In genomic region chr17:15833890-15834289, GRCh38 we compare ENCODE assay signal across 7 cellular contexts.
DNase-seq lines count a peak whose midpoint lies in the region; ATAC-seq, FAIRE-seq and TF ChIP-seq lines count a peak whose summit lies in the region.
"Not testable (repeated sequence)": the region's sequence is repeated elsewhere in the genome, so short reads cannot be mapped to it uniquely, and the experiment has no call there.

No MANE protein-coding gene starts in this region.

- TF ChIP-seq CTCF in HEK293 (tag by site-specific recombination; IDR thresholded peaks at IDR 0.05); GM12878 (IDR thresholded peaks at IDR 0.05 in 2 of 3, conservative IDR thresholded peaks at IDR 0.05 in 1 of 3; ENCODE audit: control insufficient read depth in 2 of 3, extremely low read depth in 1 of 3, insufficient read depth in 1 of 3, low read depth in 3 of 3, low read length in 3 of 3): not testable (repeated sequence)

- H3K9ac ChIP-seq in GM12878 (ENCODE audit: control insufficient read depth, insufficient read depth, low read length): not testable (repeated sequence)

- H4K20me1 ChIP-seq in GM12878 (ENCODE audit: control insufficient read depth, insufficient read depth): not testable (repeated sequence)

- H3K4me3 ChIP-seq in HEK293 (ENCODE audit: low read depth, low read length); GM12878: not testable (repeated sequence)

- not testable (repeated sequence) for H3K27ac ChIP-seq in HEK293 (ENCODE audit: extremely low read depth, low read depth, low read length)
- H3K27ac ChIP-seq in KOPT-K1 (ENCODE audit: low read depth, low read length, poor library complexity, severe bottlenecking): peak overlapping the region; percentile 16
- 0 out of 2 replicates have a peak overlapping the region, but pooled peaks have one; percentile 8 for H3K27ac ChIP-seq in GM12878 (ENCODE audit: control insufficient read depth, insufficient read depth)

- not testable (repeated sequence) for TF ChIP-seq RAD21 in GM12878 (IDR thresholded peaks at IDR 0.05; ENCODE audit: insufficient read depth, low read depth, low read length)

- DNase-seq in activated CD4-positive, alpha-beta T cell treated with anti-CD3 and anti-CD28 coated beads, Interleukin-2, amount 10 ng/mL, durations not matched to agents 7 days and 5 days; activated T-cell treated with anti-CD3 and anti-CD28 coated beads, Interleukin-2, amount 50 U/mL, for 24 hours; GM12878 (ENCODE audit: low read depth, low spot score); naive thymus-derived CD8-positive, alpha-beta T cell: not testable (repeated sequence)

- 82% methylated on average over 2 of the region's 5 CpGs for WGBS in GM12878 (ENCODE audit: insufficient coverage, insufficient replicate concordance, low lambda C conversion rate, missing lambda C conversion rate)

- not testable (repeated sequence) for FAIRE-seq in GM12878 (lab: Jason Lieb, UNC)

- CTCF ChIA-PET in HEK293 (lab: Yijun Ruan, JAX); activated CD4-positive, alpha-beta T cell treated with anti-CD3 and anti-CD28 coated beads, Interleukin-2, amount 10 ng/mL, durations not matched to agents 7 days and 5 days (lab: Charles Lee); GM12878 (lab: Yijun Ruan, JAX): not testable (repeated sequence)

- not testable (repeated sequence) for TF ChIP-seq EP300 in GM12878 (IDR thresholded peaks at IDR 0.05; ENCODE audit: borderline replicate concordance in 1 of 2, control insufficient read depth in 1 of 2, low read depth in 2 of 2, low read length in 2 of 2)

- intact Hi-C loops in GM12878 (cut with micrococcal nuclease; ENCODE audit: unreplicated experiment): not testable (repeated sequence)

- TF ChIP-seq POLR2A in GM12878 (IDR thresholded peaks at IDR 0.05; ENCODE audit: low read depth, low read length): not testable (repeated sequence)

- H3K4me2 ChIP-seq in GM12878 (ENCODE audit: control insufficient read depth, insufficient read depth): not testable (repeated sequence)

- H3K9me3 Mint-ChIP-seq in activated CD4-positive, alpha-beta T cell treated with anti-CD3 and anti-CD28 coated beads, Interleukin-2, amount 10 ng/mL, durations not matched to agents 7 days and 5 days; activated T-cell treated with anti-CD3 and anti-CD28 coated beads, Interleukin-2, amount 50 U/mL, for 24 hours; activated naive CD8-positive, alpha-beta T cell (ENCODE audit: low read depth); naive thymus-derived CD8-positive, alpha-beta T cell: not testable (repeated sequence)

- H3K27me3 ChIP-seq in GM12878 (replicated peaks in 1 of 2; ENCODE audit: control insufficient read depth in 2 of 2, insufficient read depth in 2 of 2, low read length in 1 of 2): not testable (repeated sequence)

- RAD21 ChIA-PET in GM12878 (lab: Charles Lee; ENCODE audit: unreplicated experiment): not testable (repeated sequence)

- POLR2A ChIA-PET in HEK293 (lab: Yijun Ruan, JAX); activated CD4-positive, alpha-beta T cell treated with anti-CD3 and anti-CD28 coated beads, Interleukin-2, amount 10 ng/mL, durations not matched to agents 7 days and 5 days (lab: Charles Lee); GM12878 (lab: Charles Lee); naive thymus-derived CD8-positive, alpha-beta T cell (lab: Charles Lee): not testable (repeated sequence)

- H3K36me3 Mint-ChIP-seq in activated CD4-positive, alpha-beta T cell treated with anti-CD3 and anti-CD28 coated beads, Interleukin-2, amount 10 ng/mL, durations not matched to agents 7 days and 5 days (ENCODE audit: low read depth); activated T-cell treated with anti-CD3 and anti-CD28 coated beads, Interleukin-2, amount 50 U/mL, for 24 hours (ENCODE audit: low read depth); activated naive CD8-positive, alpha-beta T cell; naive thymus-derived CD8-positive, alpha-beta T cell: not testable (repeated sequence)

- ATAC-seq in GM12878; naive thymus-derived CD8-positive, alpha-beta T cell: not testable (repeated sequence)

- not testable (repeated sequence) for H3K27me3 Mint-ChIP-seq in activated CD4-positive, alpha-beta T cell treated with anti-CD3 and anti-CD28 coated beads, Interleukin-2, amount 10 ng/mL, durations not matched to agents 7 days and 5 days; activated T-cell treated with anti-CD3 and anti-CD28 coated beads, Interleukin-2, amount 50 U/mL, for 24 hours; activated naive CD8-positive, alpha-beta T cell; naive thymus-derived CD8-positive, alpha-beta T cell

- SMC1A ChIA-PET in GM12878 (lab: Charles Lee; ENCODE audit: uncharacterized antibody, unreplicated experiment): not testable (repeated sequence)

- H3K36me3 ChIP-seq in HEK293 (ENCODE audit: control insufficient read depth in 2 of 2, insufficient read depth in 1 of 2, low read length in 2 of 2); KOPT-K1 (ENCODE audit: insufficient read depth, low read length); GM12878 (ENCODE audit: control insufficient read depth in 2 of 2, insufficient read depth in 2 of 2, low read length in 1 of 2): not testable (repeated sequence)

- H3K4me1 Mint-ChIP-seq in activated CD4-positive, alpha-beta T cell treated with anti-CD3 and anti-CD28 coated beads, Interleukin-2, amount 10 ng/mL, durations not matched to agents 7 days and 5 days: peaks cover 29% of the 10 kb centered on the region
- H3K4me1 Mint-ChIP-seq in activated T-cell treated with anti-CD3 and anti-CD28 coated beads, Interleukin-2, amount 50 U/mL, for 24 hours (ENCODE audit: low read depth): peaks cover 45% of the 10 kb centered on the region
- peaks cover 22% of the 10 kb centered on the region for H3K4me1 Mint-ChIP-seq in activated naive CD8-positive, alpha-beta T cell (ENCODE audit: low read depth)
- H3K4me1 Mint-ChIP-seq in naive thymus-derived CD8-positive, alpha-beta T cell: peaks cover 2 to 19% (median 14%) of the 10 kb centered on the region in 4 donors

- not testable (repeated sequence) for H3K9me3 ChIP-seq in HEK293 (ENCODE audit: control insufficient read depth, insufficient read depth, low read depth, low read length); KOPT-K1 (ENCODE audit: insufficient read depth, low read length, poor library complexity, severe bottlenecking); GM12878 (replicated peaks; ENCODE audit: control insufficient read depth, insufficient read depth, low read length)

- peak overlapping the region; percentile 51 for H3K27ac Mint-ChIP-seq in activated CD4-positive, alpha-beta T cell treated with anti-CD3 and anti-CD28 coated beads, Interleukin-2, amount 10 ng/mL, durations not matched to agents 7 days and 5 days
- peak overlapping the region; percentile 53 for H3K27ac Mint-ChIP-seq in activated T-cell treated with anti-CD3 and anti-CD28 coated beads, Interleukin-2, amount 50 U/mL, for 24 hours
- H3K27ac Mint-ChIP-seq in activated naive CD8-positive, alpha-beta T cell: peak overlapping the region; percentile 50
- peak overlapping the region in 6 of 10 donors; percentile 29 to 79 (median 62) for H3K27ac Mint-ChIP-seq in naive thymus-derived CD8-positive, alpha-beta T cell

- not testable (repeated sequence) for H2AFZ ChIP-seq in GM12878 (ENCODE audit: control insufficient read depth, low read depth, low read length)

- H3K4me1 ChIP-seq in HEK293 (ENCODE audit: control insufficient read depth, insufficient read depth, low read length): not testable (repeated sequence)
- H3K4me1 ChIP-seq in GM12878 (ENCODE audit: control insufficient read depth, insufficient read depth, low read length): peaks cover 13% of the 10 kb centered on the region

- in situ Hi-C loops in GM12878 (cut with MboI): not testable (repeated sequence)

- H3K4me3 Mint-ChIP-seq in activated CD4-positive, alpha-beta T cell treated with anti-CD3 and anti-CD28 coated beads, Interleukin-2, amount 10 ng/mL, durations not matched to agents 7 days and 5 days; activated T-cell treated with anti-CD3 and anti-CD28 coated beads, Interleukin-2, amount 50 U/mL, for 24 hours; naive thymus-derived CD8-positive, alpha-beta T cell: not testable (repeated sequence)
- peak overlapping the region; percentile 13 for H3K4me3 Mint-ChIP-seq in activated naive CD8-positive, alpha-beta T cell

- not testable (repeated sequence) for BruUV-seq in GM12878 (replicated peaks; lab: Mats Ljungman, UMichigan)

- not testable (repeated sequence) for H3K79me2 ChIP-seq in GM12878 (ENCODE audit: control insufficient read depth, insufficient read depth, low read length)
